Comparison of ENCODE assay signal across 10 cellular contexts in genomic region chr12:1915082-1915968, GRCh38. TPM values are rescaled to one million over a fixed set of nuclear protein-coding genes. Genes with fewer than 3 reads are reported as not detected.
DNase-seq lines count a peak whose midpoint lies in the region; ATAC-seq and TF ChIP-seq lines count a peak whose summit lies in the region.
"Had no signal": no experiment of that assay in that cellular context is flagged by ENCODE, and none has a peak within 500 bp of the region (broad histone marks: within the 10 kb centered on the region; RNA-seq: fewer than 3 reads in every experiment).

No MANE protein-coding gene starts in this region.

- H3K27ac Mint-ChIP-seq in T-helper 17 cell: peak overlapping the region; percentile 68

- no peaks in the 10 kb centered on the region for H3K36me3 Mint-ChIP-seq in T-helper 17 cell (ENCODE audit: low read depth)

- H3K4me3 Mint-ChIP-seq in T-helper 17 cell: peak overlapping the region; percentile 57

- H3K36me3 ChIP-seq in MG63: no peaks in the 10 kb centered on the region

- in situ Hi-C loops in GM13977 (cut with MboI; ENCODE audit: low pct_unique_long_range_greater_than_20kb, low sequenced_read_pairs, unreplicated experiment): no loop called here

- no peak for TF ChIP-seq CTCF in GM13977 (IDR thresholded peaks at IDR 0.05; ENCODE audit: extremely low read depth, insufficient read depth, missing control alignments)
- TF ChIP-seq CTCF in coronary artery (IDR thresholded peaks at IDR 0.05): no peak

- no peaks in the 10 kb centered on the region for H3K9me3 ChIP-seq in T-helper 17 cell (ENCODE audit: control insufficient read depth, low read length, poor library complexity, severe bottlenecking)
- H3K9me3 ChIP-seq in MG63: no peaks in the 10 kb centered on the region

- no peak overlapping the region for H3K4me3 ChIP-seq in coronary artery
- H3K4me3 ChIP-seq in MG63: no peak overlapping the region

- peak; percentile 31 for DNase-seq in GM13977 (ENCODE audit: low spot score)
- peak in 1 of 3 donors; percentile 7 for DNase-seq in T-helper 17 cell
- DNase-seq in coronary artery (ENCODE audit: low spot score): peak; percentile 60
- peak; percentile 21 to 23 for DNase-seq in stimulated activated CD4-positive, alpha-beta T cell treated with anti-CD3 and anti-CD28 coated beads, Interleukin-2, amount 100 ng/mL, for 24 hours
- no peak for DNase-seq in MG63
- DNase-seq in DMS 273 treated with DMSO at 0.1 percent for 48 hours (lab: John Stamatoyannopoulos, UW): no peak
- no peak for DNase-seq in amniotic stem cell (lab: John Stamatoyannopoulos, UW)
- DNase-seq: NCI-H2107 had no signal

- no peak overlapping the region for H3K27ac ChIP-seq in coronary artery

- ATAC-seq in T-helper 17 cell: peak; percentile 86
- no peak for ATAC-seq in HG02571 (IDR thresholded peaks at IDR 0.05; ENCODE audit: unreplicated experiment)

- H3K27me3 ChIP-seq in MG63: no peaks in the 10 kb centered on the region

- H3K4me1 Mint-ChIP-seq in T-helper 17 cell: peaks cover 17% of the 10 kb centered on the region

- H3K27me3 Mint-ChIP-seq in T-helper 17 cell: peaks cover 13% of the 10 kb centered on the region

RNA-seq across cellular contexts. Expression of gene CACNA2D4, which starts 3.1 kb away (rescaled TPM):
- total RNA-seq in T-helper 17 cell: 10 to 100 TPM; 18.1 to 25.2 TPM
- 0.91 and 1.4 TPM in 2 replicates for total RNA-seq in MG63 (2014; rRNA removed; shearing (Covaris generic); ENCODE audit: low replicate concordance)
- total RNA-seq: lung microvascular endothelial cell had no signal

Comparison
In these comparisons a context has a peak if more than half of its experiments do, and no peak if none do; other contexts are left out.
1. DNase-seq: peak in GM13977 (single experiment), coronary artery (single experiment) and stimulated activated CD4-positive, alpha-beta T cell treated with anti-CD3 and anti-CD28 coated beads, Interleukin-2, amount 100 ng/mL, for 24 hours (2 of 2); none in MG63 (single experiment), DMS 273 treated with DMSO at 0.1 percent for 48 hours (single experiment) and amniotic stem cell (single experiment).